ENCODE assay signal across 7 cellular contexts in the genomic region with DNA sequence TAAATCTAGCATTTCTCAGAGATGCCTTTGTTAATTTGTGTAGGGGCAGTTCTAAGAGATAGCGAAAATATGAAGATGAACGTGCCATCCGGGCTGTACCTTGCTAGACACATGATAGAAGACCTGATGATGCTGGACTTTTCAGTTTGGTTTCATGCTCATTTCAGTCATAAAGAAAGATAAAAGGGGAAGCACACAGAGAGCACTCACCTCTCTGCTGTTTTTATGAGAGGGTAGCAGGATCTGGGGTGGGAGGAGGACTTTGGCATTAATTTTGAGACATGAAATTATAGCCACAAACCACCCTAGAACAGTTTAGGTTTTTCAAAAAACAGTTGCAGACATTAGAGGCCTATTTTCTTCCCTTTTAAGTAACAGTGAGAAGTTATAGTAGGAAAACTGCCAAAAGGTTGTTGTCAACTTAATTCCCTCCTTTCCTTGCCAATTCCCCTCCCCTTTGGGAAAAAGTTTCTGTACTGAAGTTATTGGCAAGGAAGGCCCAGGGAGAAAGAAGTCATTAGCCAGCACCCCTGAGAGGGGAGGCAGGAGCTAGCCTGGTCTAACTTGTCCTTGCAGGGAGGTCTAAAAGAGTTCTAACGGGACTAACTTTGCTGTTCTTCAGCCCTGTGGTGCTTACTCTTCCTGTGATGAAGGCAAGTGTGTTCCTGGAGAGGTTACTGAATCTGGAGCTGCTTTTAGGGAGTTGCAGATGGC. TPM values are rescaled to one million over a fixed set of nuclear protein-coding genes. Genes with fewer than 3 reads are reported as not detected.
DNase-seq lines count a peak whose midpoint lies in the region; ATAC-seq and TF ChIP-seq lines count a peak whose summit lies in the region.

No MANE protein-coding gene starts in this region.

- H3K27ac ChIP-seq in OCI-LY7 (ENCODE audit: low read depth, low read length, poor library complexity, severe bottlenecking) (no peak overlapping the region), right atrium auricular region (peak overlapping the region; percentile 100), upper lobe of left lung (peak overlapping the region; percentile 11 to 100 (median 74))

- WGBS in upper lobe of left lung, 2 donors, result 56 to 68% methylated on average over 4 of the region's 4 CpGs

- H3K36me3 Mint-ChIP-seq in glutamatergic neuron (ENCODE audit: unreplicated experiment), result no peaks in the 10 kb centered on the region

- intact Hi-C loops in OCI-LY7 (cut with micrococcal nuclease; ENCODE audit: unreplicated experiment), result loop anchor here (10.0 kb wide), 1 partner anchor 801 kb away; no protein-coding TSS in a partner anchor

- H3K4me1 ChIP-seq in OCI-LY7 (ENCODE audit: insufficient read depth, low read length, poor library complexity, severe bottlenecking), result peaks cover 28% of the 10 kb centered on the region
- peaks cover 0 to 40% of the 10 kb centered on the region in 2 donors for H3K4me1 ChIP-seq in right atrium auricular region
- peaks cover 27 to 38% (median 34%) of the 10 kb centered on the region in 4 donors for H3K4me1 ChIP-seq in upper lobe of left lung

- H4K20me1 ChIP-seq in OCI-LY7 (ENCODE audit: insufficient read depth, low read length), result peaks cover 7% of the 10 kb centered on the region; the same call in 1 of the 2 replicates

- H3K27me3 ChIP-seq in right atrium auricular region, result no peaks in the 10 kb centered on the region
- H3K27me3 ChIP-seq in upper lobe of left lung, result no peaks in the 10 kb centered on the region

- POLR2A ChIA-PET in OCI-LY7 (lab: Charles Lee), result interaction anchor here (0.8 to 1.3 kb wide), 2 partner anchors 10 to 12 kb away, joined by 3 to 4 read pairs; no protein-coding TSS in a partner anchor

- no peak overlapping the region for H3K4me3 Mint-ChIP-seq in glutamatergic neuron (ENCODE audit: unreplicated experiment)

- peaks cover 6% of the 10 kb centered on the region; the same call in 1 of the 2 replicates for H3K79me2 ChIP-seq in OCI-LY7 (ENCODE audit: insufficient read depth, low read depth, low read length)

- H2AFZ ChIP-seq in OCI-LY7 (ENCODE audit: low read length), result no peak overlapping the region

- BruUV-seq in OCI-LY7 (replicated peaks; lab: Mats Ljungman, UMichigan), result no TSS peak

- DNase-seq in OCI-LY7 (ENCODE audit: low spot score) (peak; percentile 14), right atrium auricular region (ENCODE audit: low spot score) (no peak), upper lobe of left lung (no peak), AG20443 (ENCODE audit: low spot score) (no peak), glutamatergic neuron (no peak)

- H3K27me3 Mint-ChIP-seq in glutamatergic neuron (ENCODE audit: unreplicated experiment), result peaks cover 2% of the 10 kb centered on the region

- H3K9me3 Mint-ChIP-seq in glutamatergic neuron (ENCODE audit: unreplicated experiment), result peaks cover 1% of the 10 kb centered on the region

- H3K36me3 ChIP-seq in OCI-LY7 (ENCODE audit: insufficient read depth, low read length) (no peaks in the 10 kb centered on the region), right atrium auricular region (no peaks in the 10 kb centered on the region), upper lobe of left lung (no peaks in the 10 kb centered on the region)

- TF ChIP-seq POLR2A in upper lobe of left lung (IDR thresholded peaks at IDR 0.05), result no peak

- H3K4me1 Mint-ChIP-seq in glutamatergic neuron (ENCODE audit: low read depth, unreplicated experiment), result peaks cover 6% of the 10 kb centered on the region

- TF ChIP-seq EP300 in upper lobe of left lung (IDR thresholded peaks at IDR 0.05), result no peak

- H3K4me2 ChIP-seq in OCI-LY7 (ENCODE audit: low read length), result 0 out of 2 replicates have a peak overlapping the region, but pooled peaks have one; percentile 96

- no peaks in the 10 kb centered on the region for H3K9me2 ChIP-seq in OCI-LY7 (ENCODE audit: insufficient read depth, low read length)

- TF ChIP-seq CTCF in OCI-LY7 (conservative IDR thresholded peaks at IDR 0.05; ENCODE audit: low read length), result no peak
- no peak for TF ChIP-seq CTCF in right atrium auricular region (IDR thresholded peaks at IDR 0.05)
- no peak for TF ChIP-seq CTCF in upper lobe of left lung (IDR thresholded peaks at IDR 0.05)
- no peak for TF ChIP-seq CTCF in glutamatergic neuron (IDR thresholded peaks at IDR 0.05; ENCODE audit: partially characterized antibody, unreplicated experiment)

- CTCF ChIA-PET in OCI-LY7 (lab: Charles Lee; ENCODE audit: unreplicated experiment), result no interaction called here

- H3K9me3 ChIP-seq in OCI-LY7 (ENCODE audit: low read length), result no peaks in the 10 kb centered on the region
- no peaks in the 10 kb centered on the region for H3K9me3 ChIP-seq in right atrium auricular region
- H3K9me3 ChIP-seq in upper lobe of left lung, result no peaks in the 10 kb centered on the region

- H3K4me3 ChIP-seq in OCI-LY7 (ENCODE audit: low read depth, low read length, poor library complexity, severe bottlenecking), result no peak overlapping the region
- no peak overlapping the region for H3K4me3 ChIP-seq in right atrium auricular region
- H3K4me3 ChIP-seq in upper lobe of left lung, result peak overlapping the region in 1 of 4 donors; percentile 89

- no peak overlapping the region for H3K27ac Mint-ChIP-seq in glutamatergic neuron (ENCODE audit: unreplicated experiment)

- ATAC-seq in GM18867 (IDR thresholded peaks at IDR 0.05; ENCODE audit: unreplicated experiment), result peak; percentile 77
- ATAC-seq in HG02588 (IDR thresholded peaks at IDR 0.05; ENCODE audit: unreplicated experiment), result peak; percentile 66
- no peak for ATAC-seq in upper lobe of left lung (ENCODE audit: low FRiP score in 2 of 2)

RNA-seq across cellular contexts. Expression of gene ST7, which starts 2.7 kb away (rescaled TPM):
- total RNA-seq in OCI-LY7 (2014; rRNA removed; shearing (Covaris generic)), result 7.4 and 9.6 TPM in 2 replicates
- 7.3 and 10.7 TPM in 2 replicates for total RNA-seq in OCI-LY7 (2022)
- 10 to 100 TPM; 45.4 to 48.1 TPM for total RNA-seq in right atrium auricular region
- 100 to 1,000 TPM in 2 of 6 donors, 10 to 100 TPM in 4; 36.0 to 135 (median 73.4) TPM for total RNA-seq in upper lobe of left lung
- 107 TPM for total RNA-seq in glutamatergic neuron (ENCODE audit: unreplicated experiment)

Comparison
In these comparisons a context has a peak if more than half of its experiments do, and no peak if none do; other contexts are left out.
1. ATAC-seq: peak in GM18867 (single experiment) and HG02588 (single experiment); none in upper lobe of left lung (0 of 2).